27 cellular contexts compared by ENCODE assay signal in genomic region chr1:192008281-192008825, GRCh38.
DNase-seq lines count a peak whose midpoint lies in the region; ATAC-seq, FAIRE-seq and TF ChIP-seq lines count a peak whose summit lies in the region.
"Had no signal": no experiment of that assay in that cellular context is flagged by ENCODE, and none has a peak within 500 bp of the region (broad histone marks: within the 10 kb centered on the region; RNA-seq: fewer than 3 reads in every experiment).

No MANE protein-coding gene starts in this region.

- H2AFZ ChIP-seq in IMR-90 (replicated peaks; ENCODE audit: low read length, poor library complexity) (no peak overlapping the region), SU-DHL-6 (ENCODE audit: low read depth, low read length, severe bottlenecking) (peak overlapping the region; percentile 58), neural progenitor cell (replicated peaks) (peak overlapping the region; percentile 27)

- H2BK5ac ChIP-seq in IMR-90 (ENCODE audit: low read depth, low read length, poor library complexity, severe bottlenecking), result no peak overlapping the region

- H3K18ac ChIP-seq in IMR-90 (ENCODE audit: low read depth, low read length), result no peak overlapping the region

- no peak overlapping the region for H3K56ac ChIP-seq in IMR-90 (ENCODE audit: extremely low read depth, insufficient read depth, low read length)

- H3K4ac ChIP-seq in IMR-90 (ENCODE audit: low read depth, low read length), result no peak overlapping the region

- no peaks in the 10 kb centered on the region for H3K36me3 Mint-ChIP-seq in neural progenitor cell
- H3K36me3 Mint-ChIP-seq: CD8-positive, alpha-beta T cell had no signal

- in situ Hi-C loops in IMR-90 (cut with MboI; ENCODE audit: low sequenced_read_pairs), result no loop called here

- H3K79me1 ChIP-seq in IMR-90 (ENCODE audit: low read depth in 1 of 2, low read length in 2 of 2), result no peaks in the 10 kb centered on the region

- TF ChIP-seq RAD21 in IMR-90 (IDR thresholded peaks at IDR 0.05; ENCODE audit: low read length), result no peak

- no peak overlapping the region for H3K4me3 ChIP-seq in IMR-90 (ENCODE audit: insufficient read depth, low read depth, low read length)
- no peak overlapping the region for H3K4me3 ChIP-seq in SU-DHL-6 (ENCODE audit: insufficient read depth, low read length, poor library complexity, severe bottlenecking)
- no peak overlapping the region for H3K4me3 ChIP-seq in neural progenitor cell
- H3K4me3 ChIP-seq: BLaER1 treated with 17β-estradiol and CSF1 and Interleukin-3, amounts not matched to agents 10 nM and 100 nM; GM12878 had no signal

- no peak overlapping the region for H3K14ac ChIP-seq in IMR-90 (replicated peaks; ENCODE audit: low read depth, low read length)

- no peak overlapping the region for H2BK120ac ChIP-seq in IMR-90 (ENCODE audit: low read depth, low read length)

- H3K4me1 Mint-ChIP-seq in neural progenitor cell, result no peaks in the 10 kb centered on the region
- H3K4me1 Mint-ChIP-seq: B cell had no signal

- H3K4me2 ChIP-seq in IMR-90 (ENCODE audit: low read depth, low read length), result no peak overlapping the region
- no peak overlapping the region for H3K4me2 ChIP-seq in SU-DHL-6 (ENCODE audit: low read depth, low read length, poor library complexity, severe bottlenecking)
- H3K4me2 ChIP-seq in neural progenitor cell, result no peak overlapping the region
- H3K4me2 ChIP-seq: BLaER1 treated with 17β-estradiol and CSF1 and Interleukin-3, amounts not matched to agents 10 nM and 100 nM had no signal

- WGBS in IMR-90 (ENCODE audit: extremely low coverage in 2 of 2, insufficient read length in 1 of 2), 2 experiments, result no CpG with 5 or more reads among the region's 1 CpG

- H3K79me2 ChIP-seq in SU-DHL-6 (ENCODE audit: insufficient read depth, low read length), result no peaks in the 10 kb centered on the region
- H3K79me2 ChIP-seq in neural progenitor cell (ENCODE audit: low read depth), result no peaks in the 10 kb centered on the region

- H3K36me3 ChIP-seq in IMR-90 (ENCODE audit: control insufficient read depth, insufficient read depth, low read length), result no peaks in the 10 kb centered on the region
- H3K36me3 ChIP-seq in SU-DHL-6 (ENCODE audit: low read length), result no peaks in the 10 kb centered on the region; the same call in 1 of the 2 replicates
- H3K36me3 ChIP-seq in neural progenitor cell, result no peaks in the 10 kb centered on the region
- H3K36me3 ChIP-seq: BLaER1 treated with 17β-estradiol and CSF1 and Interleukin-3, amounts not matched to agents 10 nM and 100 nM had no signal

- no peak for TF ChIP-seq POLR2A in IMR-90 (IDR thresholded peaks at IDR 0.05; ENCODE audit: low read depth, low read length)

- H4K20me1 ChIP-seq in IMR-90 (ENCODE audit: insufficient read depth, low read length) (no peaks in the 10 kb centered on the region), SU-DHL-6 (ENCODE audit: low read depth, low read length) (no peaks in the 10 kb centered on the region), neural progenitor cell (ENCODE audit: low read depth) (no peaks in the 10 kb centered on the region)
- H4K20me1 ChIP-seq: BLaER1 treated with 17β-estradiol and CSF1 and Interleukin-3, amounts not matched to agents 10 nM and 100 nM had no signal

- TF ChIP-seq CTCF in D721Med (IDR thresholded peaks at IDR 0.05; ENCODE audit: insufficient read depth, missing control alignments) (no peak), IMR-90 (conservative IDR thresholded peaks at IDR 0.05; ENCODE audit: low read depth, low read length) (no peak), SU-DHL-6 (IDR thresholded peaks at IDR 0.05; ENCODE audit: insufficient read depth, low read length, poor library complexity, severe bottlenecking) (no peak), neural progenitor cell (IDR thresholded peaks at IDR 0.05) (no peak)

- dilution Hi-C loops in IMR-90 (cut with HindIII; ENCODE audit: low sequenced_read_pairs, unreplicated experiment), result no loop called here

- H4K5ac ChIP-seq in IMR-90 (ENCODE audit: low read depth, low read length), result peak overlapping the region; percentile 74; the same call in 1 of the 2 replicates

- H3K9me3 ChIP-seq in IMR-90 (ENCODE audit: control insufficient read depth, insufficient read depth, low read length) (no peaks in the 10 kb centered on the region), SU-DHL-6 (ENCODE audit: insufficient read depth, low read length) (no peaks in the 10 kb centered on the region), neural progenitor cell (ENCODE audit: low read depth) (no peaks in the 10 kb centered on the region)
- H3K9me3 ChIP-seq: BLaER1 treated with 17β-estradiol and CSF1 and Interleukin-3, amounts not matched to agents 10 nM and 100 nM; Caco-2 had no signal

- POLR2A ChIA-PET in IMR-90 (lab: Charles Lee; ENCODE audit: unreplicated experiment), result no interaction called here

- H3K4me1 ChIP-seq in IMR-90 (ENCODE audit: control insufficient read depth, insufficient read depth, low read length), result 0 out of 2 replicates have a peak, but pooled peaks cover 5% of the 10 kb centered on the region
- H3K4me1 ChIP-seq in neural progenitor cell, result no peaks in the 10 kb centered on the region
- H3K4me1 ChIP-seq: BLaER1 treated with 17β-estradiol and CSF1 and Interleukin-3, amounts not matched to agents 10 nM and 100 nM; Caco-2 had no signal

- intact Hi-C loops in IMR-90 (cut with micrococcal nuclease), result no loop called here

- H2AK9ac ChIP-seq in IMR-90 (replicated peaks; ENCODE audit: low read depth, low read length, poor library complexity), result no peak overlapping the region

- no peak overlapping the region for H3K23ac ChIP-seq in IMR-90 (ENCODE audit: low read depth, low read length)

- no peak overlapping the region for H4K8ac ChIP-seq in IMR-90 (ENCODE audit: low read depth in 2 of 2, low read length in 2 of 2)

- H3K9me1 ChIP-seq in IMR-90 (ENCODE audit: insufficient read depth, low read length), result no peaks in the 10 kb centered on the region; the same call in 1 of the 2 replicates

- peak; percentile 93 for FAIRE-seq in D721Med (lab: Jason Lieb, UNC)
- FAIRE-seq: GM12878, GM12892, GM18507 had no signal

- no peaks in the 10 kb centered on the region for H3K9me3 Mint-ChIP-seq in neural progenitor cell
- H3K9me3 Mint-ChIP-seq: CD4-positive, alpha-beta T cell had no signal

- BruUV-seq in IMR-90 (replicated peaks; lab: Mats Ljungman, UMichigan), result no TSS peak

- ATAC-seq in IMR-90 (ENCODE audit: low read depth) (no peak), HG02840 (IDR thresholded peaks at IDR 0.05; ENCODE audit: low FRiP score, unreplicated experiment) (no peak)
- ATAC-seq: CD8-positive, alpha-beta T cell; GM12878 had no signal

- H3K4me3 Mint-ChIP-seq in neural progenitor cell, result no peak overlapping the region
- H3K4me3 Mint-ChIP-seq: B cell; CD4-positive, alpha-beta T cell; CD8-positive, alpha-beta T cell had no signal

- no peaks in the 10 kb centered on the region for H3K27me3 Mint-ChIP-seq in neural progenitor cell (ENCODE audit: insufficient read depth, low read depth)
- H3K27me3 Mint-ChIP-seq: B cell; CD4-positive, alpha-beta T cell had no signal

- CTCF ChIA-PET in IMR-90 (lab: Yijun Ruan, JAX), result no interaction called here

- H3K9ac ChIP-seq in IMR-90 (ENCODE audit: low read depth, low read length) (no peak overlapping the region), SU-DHL-6 (ENCODE audit: low read length) (no peak overlapping the region), neural progenitor cell (no peak overlapping the region)
- H3K9ac ChIP-seq: BLaER1 treated with 17β-estradiol and CSF1 and Interleukin-3, amounts not matched to agents 10 nM and 100 nM had no signal

- H3K27ac Mint-ChIP-seq in neural progenitor cell, result no peak overlapping the region
- H3K27ac Mint-ChIP-seq: B cell; CD4-positive, alpha-beta T cell; CD8-positive, alpha-beta T cell had no signal

- H2AK5ac ChIP-seq in IMR-90 (ENCODE audit: low read depth, low read length), result peak overlapping the region; percentile 28; the same call in 1 of the 2 replicates

- no peak overlapping the region for H2BK15ac ChIP-seq in IMR-90 (ENCODE audit: low read depth, low read length)

- H3F3A ChIP-seq in SU-DHL-6 (ENCODE audit: insufficient read depth) (no peaks in the 10 kb centered on the region; the same call in 1 of the 2 replicates), neural progenitor cell (ENCODE audit: low read depth) (no peaks in the 10 kb centered on the region)

- DNase-seq in D721Med (ENCODE audit: insufficient read length, low spot score) (no peak), IMR-90 (no peak), neural progenitor cell (ENCODE audit: low spot score) (no peak), NCI-H345 treated with DMSO at 0.1 percent for 48 hours (lab: John Stamatoyannopoulos, UW; ENCODE audit: unreplicated experiment) (no peak), NOMO-1 (lab: John Stamatoyannopoulos, UW; ENCODE audit: unreplicated experiment in 2 of 2) (no peak), NCI-H345 (lab: John Stamatoyannopoulos, UW) (no peak)
- DNase-seq: 8988T; AML-193; Caco-2; Calu3; CD4-positive, alpha-beta T cell; CD8-positive, alpha-beta T cell; DMS 273 treated with DMSO at 0.1 percent for 48 hours; DMS153; DMS53; DMS79; DND-41; EL; GDM1 had no signal

- no peak overlapping the region for H4K91ac ChIP-seq in IMR-90 (ENCODE audit: insufficient read depth, low read depth, low read length)

- no peaks in the 10 kb centered on the region for H3K9me2 ChIP-seq in SU-DHL-6 (replicated peaks; ENCODE audit: insufficient read depth, low read length)

- H3K27me3 ChIP-seq in IMR-90 (ENCODE audit: control insufficient read depth, insufficient read depth, low read length) (no peaks in the 10 kb centered on the region), SU-DHL-6 (ENCODE audit: low read length) (no peaks in the 10 kb centered on the region), neural progenitor cell (no peaks in the 10 kb centered on the region)
- H3K27me3 ChIP-seq: BLaER1 treated with 17β-estradiol and CSF1 and Interleukin-3, amounts not matched to agents 10 nM and 100 nM had no signal

- no peak overlapping the region for H2BK20ac ChIP-seq in IMR-90 (ENCODE audit: low read depth, low read length)

- H3K27ac ChIP-seq in IMR-90 (ENCODE audit: insufficient read depth, low read length) (no peak overlapping the region), SU-DHL-6 (ENCODE audit: low read depth, low read length) (no peak overlapping the region), neural progenitor cell (no peak overlapping the region)
- H3K27ac ChIP-seq: BLaER1 treated with 17β-estradiol and CSF1 and Interleukin-3, amounts not matched to agents 10 nM and 100 nM; C4-2B had no signal

TF ChIP-seq in IMR-90, 13 proteins besides CTCF, POLR2A, EP300 and RAD21:
- TF ChIP-seq BHLHE40 (IDR thresholded peaks at IDR 0.05; ENCODE audit: low read depth, low read length), result no peak
- no peak for TF ChIP-seq MAFK (IDR thresholded peaks at IDR 0.05; ENCODE audit: low read depth, low read length)
- TF ChIP-seq MXI1 (IDR thresholded peaks at IDR 0.05; ENCODE audit: borderline replicate concordance, low read depth, low read length), result no peak
- no peak for TF ChIP-seq USF2 (IDR thresholded peaks at IDR 0.05; ENCODE audit: low read depth, low read length)
TF ChIP-seq in IMR-90: peak in this region for 0.
